Comparison of ENCODE assay signal across 8 cellular contexts in genomic region chr2:132547089-132547687, GRCh38.
DNase-seq lines count a peak whose midpoint lies in the region; ATAC-seq lines count a peak whose summit lies in the region.

No MANE protein-coding gene starts in this region.

- no peaks in the 10 kb centered on the region for H3K27me3 Mint-ChIP-seq in activated naive CD8-positive, alpha-beta T cell treated with anti-CD3 and anti-CD28 coated beads for 36 hours

- no peaks in the 10 kb centered on the region for H3K9me3 Mint-ChIP-seq in activated naive CD8-positive, alpha-beta T cell treated with anti-CD3 and anti-CD28 coated beads for 36 hours

- no peak overlapping the region for H3K4me3 Mint-ChIP-seq in activated naive CD8-positive, alpha-beta T cell treated with anti-CD3 and anti-CD28 coated beads for 36 hours

- no peaks in the 10 kb centered on the region for H3K36me3 Mint-ChIP-seq in activated naive CD8-positive, alpha-beta T cell treated with anti-CD3 and anti-CD28 coated beads for 36 hours

- no peak overlapping the region for H3K27ac Mint-ChIP-seq in activated naive CD8-positive, alpha-beta T cell treated with anti-CD3 and anti-CD28 coated beads for 36 hours

- DNase-seq in NCI-H524 (lab: John Stamatoyannopoulos, UW), result peak; percentile 39 to 72
- no peak for DNase-seq in NCI-H524 treated with DMSO at 0.1 percent for 48 hours (lab: John Stamatoyannopoulos, UW)
- peak; percentile 10 to 37 for DNase-seq in NOMO-1 (lab: John Stamatoyannopoulos, UW; ENCODE audit: unreplicated experiment in 2 of 2)
- peak; percentile 36 for DNase-seq in activated naive CD8-positive, alpha-beta T cell treated with anti-CD3 and anti-CD28 coated beads for 36 hours
- peak; percentile 72 for DNase-seq in left cardiac atrium
- peak; percentile 78 for DNase-seq in retina

- H3K4me1 Mint-ChIP-seq in activated naive CD8-positive, alpha-beta T cell treated with anti-CD3 and anti-CD28 coated beads for 36 hours, result no peaks in the 10 kb centered on the region

- intact Hi-C loops in left cardiac atrium (cut with DNase I), result loop anchor here (2.0 to 10.0 kb wide), 4 partner anchors 625 to 1298 kb away; no protein-coding TSS in a partner anchor

- ATAC-seq in HG03521 (IDR thresholded peaks at IDR 0.05; ENCODE audit: unreplicated experiment) (peak; percentile 56), left cardiac atrium (peak; percentile 47 to 51), GM21423 (IDR thresholded peaks at IDR 0.05; ENCODE audit: unreplicated experiment) (no peak)
